Comparison of ENCODE assay signal across 14 cellular contexts in the genomic region with DNA sequence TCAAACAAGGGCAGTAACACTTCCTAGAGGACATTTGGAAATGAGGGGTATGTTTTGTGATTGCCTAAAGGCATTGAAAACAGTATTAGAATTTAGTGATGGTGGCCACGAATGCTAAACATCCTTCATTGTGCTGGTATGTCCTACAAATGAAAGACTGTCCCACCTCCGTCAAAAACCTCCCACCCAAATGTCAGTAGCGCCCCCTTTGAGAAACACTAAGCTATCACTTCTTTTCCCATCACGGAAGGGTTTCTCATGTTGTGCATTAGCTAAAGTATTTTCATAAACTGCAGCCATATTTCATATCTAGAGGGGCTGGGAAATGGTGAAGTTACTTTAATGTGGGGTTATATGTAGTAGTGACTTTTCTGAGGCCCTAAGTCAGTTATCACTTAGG.
DNase-seq lines count a peak whose midpoint lies in the region; ATAC-seq and TF ChIP-seq lines count a peak whose summit lies in the region.
"Had no signal": no experiment of that assay in that cellular context is flagged by ENCODE, and none has a peak within 500 bp of the region (broad histone marks: within the 10 kb centered on the region; RNA-seq: fewer than 3 reads in every experiment).

No MANE protein-coding gene starts in this region.

- H2AFZ ChIP-seq in GM23338 (peak overlapping the region; percentile 57; the same call in 1 of the 2 replicates), PC-9 (no peak overlapping the region)

- no peaks in the 10 kb centered on the region for H3K27me3 Mint-ChIP-seq in GM23338 (ENCODE audit: insufficient read depth, low read depth, poor library complexity)
- H3K27me3 Mint-ChIP-seq in WTC11 (ENCODE audit: low read depth), result no peaks in the 10 kb centered on the region

- H3K27ac Mint-ChIP-seq in GM23338 (no peak overlapping the region), WTC11 (no peak overlapping the region)
- H3K27ac Mint-ChIP-seq: CD14-positive monocyte; CD8-positive, alpha-beta T cell had no signal

- intact Hi-C loops in PC-9 (cut with micrococcal nuclease; ENCODE audit: unreplicated experiment), result no loop called here

- H3F3A ChIP-seq in GM23338 (replicated peaks; ENCODE audit: low read depth), result no peaks in the 10 kb centered on the region
- no peaks in the 10 kb centered on the region for H3F3A ChIP-seq in PC-9 (ENCODE audit: insufficient read depth, low read depth)

- BruUV-seq in PC-9 (replicated peaks; lab: Mats Ljungman, UMichigan), result no TSS peak

- H3K27me3 ChIP-seq in GM23338 (ENCODE audit: insufficient read depth) (no peaks in the 10 kb centered on the region), iPS DF 6.9 (ENCODE audit: control insufficient read depth, insufficient read depth, low read length) (no peaks in the 10 kb centered on the region), PC-9 (ENCODE audit: insufficient read depth, low read depth) (no peaks in the 10 kb centered on the region)

- DNase-seq in GM23338 (ENCODE audit: low spot score), result peak; percentile 60
- no peak for DNase-seq in WTC11 (ENCODE audit: low spot score)
- peak; percentile 4 for DNase-seq in iPS DF 6.9 (ENCODE audit: low read depth, low spot score)
- DNase-seq in PC-9, result no peak
- no peak for DNase-seq in HuH-7 (ENCODE audit: low spot score)
- DNase-seq: CD8-positive, alpha-beta T cell; COR-L47; DND-41; GF-D8 had no signal

- H3K9me3 Mint-ChIP-seq in GM23338, result no peaks in the 10 kb centered on the region
- no peaks in the 10 kb centered on the region for H3K9me3 Mint-ChIP-seq in WTC11
- H3K9me3 Mint-ChIP-seq: CD14-positive monocyte had no signal

- H3K36me3 ChIP-seq in GM23338 (ENCODE audit: insufficient read depth) (no peaks in the 10 kb centered on the region), iPS DF 6.9 (ENCODE audit: control insufficient read depth, insufficient read depth, low read length) (no peaks in the 10 kb centered on the region), PC-9 (ENCODE audit: low read depth) (no peaks in the 10 kb centered on the region)

- H3K36me3 Mint-ChIP-seq in GM23338 (ENCODE audit: low read depth), result no peaks in the 10 kb centered on the region
- H3K36me3 Mint-ChIP-seq in WTC11, result no peaks in the 10 kb centered on the region
- H3K36me3 Mint-ChIP-seq: CD14-positive monocyte; CD8-positive, alpha-beta T cell had no signal

- H3K27ac ChIP-seq in GM23338 (ENCODE audit: low read depth), result no peak overlapping the region
- H3K27ac ChIP-seq in iPS DF 6.9 (ENCODE audit: low read length), result no peak overlapping the region
- H3K27ac ChIP-seq in PC-9, result no peak overlapping the region
- H3K27ac ChIP-seq: A549, HL-60 had no signal

- H3K4me3 ChIP-seq in GM23338, result no peak overlapping the region
- no peak overlapping the region for H3K4me3 ChIP-seq in iPS DF 6.9 (ENCODE audit: low read length)
- H3K4me3 ChIP-seq in PC-9, result no peak overlapping the region
- H3K4me3 ChIP-seq: A549, K562 had no signal

- H4K20me1 ChIP-seq in GM23338 (replicated peaks; ENCODE audit: insufficient read depth), result no peaks in the 10 kb centered on the region
- H4K20me1 ChIP-seq in PC-9 (ENCODE audit: insufficient read depth), result no peaks in the 10 kb centered on the region

- no peaks in the 10 kb centered on the region for H3K4me1 ChIP-seq in GM23338 (ENCODE audit: insufficient read depth)
- no peaks in the 10 kb centered on the region for H3K4me1 ChIP-seq in iPS DF 6.9 (ENCODE audit: control insufficient read depth, insufficient read depth, low read length)
- H3K4me1 ChIP-seq in PC-9 (replicated peaks; ENCODE audit: insufficient read depth), result no peaks in the 10 kb centered on the region
- H3K4me1 ChIP-seq: A549 had no signal

- H3K4me3 Mint-ChIP-seq in GM23338 (no peak overlapping the region), WTC11 (no peak overlapping the region)
- H3K4me3 Mint-ChIP-seq: CD14-positive monocyte; CD8-positive, alpha-beta T cell had no signal

- H3K79me2 ChIP-seq in GM23338 (replicated peaks; ENCODE audit: insufficient read depth), result no peaks in the 10 kb centered on the region
- no peaks in the 10 kb centered on the region for H3K79me2 ChIP-seq in PC-9 (ENCODE audit: low read depth)

- TF ChIP-seq CTCF in GM23338 (conservative IDR thresholded peaks at IDR 0.05; ENCODE audit: low read depth in 2 of 2), result peak; percentile 56 to 76
- TF ChIP-seq CTCF in WTC11 (IDR thresholded peaks at IDR 0.05), result no peak
- TF ChIP-seq CTCF in PC-9 (conservative IDR thresholded peaks at IDR 0.05), result no peak

- H3K4me1 Mint-ChIP-seq in GM23338 (peaks cover 2% of the 10 kb centered on the region; the same call in 1 of the 3 replicates), WTC11 (no peaks in the 10 kb centered on the region; the same call in 1 of the 2 replicates)
- H3K4me1 Mint-ChIP-seq: CD14-positive monocyte had no signal

- POLR2A ChIA-PET in WTC11 (lab: Charles Lee), result no interaction called here
- POLR2A ChIA-PET in PC-9 (lab: Charles Lee; ENCODE audit: unreplicated experiment), result no interaction called here

- ATAC-seq in GM23338, result peak; percentile 29; the same call in 1 of the 3 replicates
- ATAC-seq in WTC11, result peak; percentile 63
- no peak for ATAC-seq in GM21367 (IDR thresholded peaks at IDR 0.05; ENCODE audit: unreplicated experiment)
- ATAC-seq: A549; CD8-positive, alpha-beta T cell; K562 had no signal

- CTCF ChIA-PET in WTC11 (lab: Charles Lee), result interaction anchor here (0.8 to 1.0 kb wide), 4 partner anchors 11 to 117 kb away, joined by 3 to 5 read pairs (median 3); no protein-coding TSS in a partner anchor
- CTCF ChIA-PET in PC-9 (lab: Charles Lee), result no interaction called here

- no CpG with 5 or more reads among the region's 4 CpGs for WGBS in iPS DF 6.9 (ENCODE audit: insufficient coverage, insufficient read length)

- no peaks in the 10 kb centered on the region for H3K9me2 ChIP-seq in GM23338 (ENCODE audit: insufficient read depth)
- 0 out of 2 replicates have a peak, but pooled peaks cover 6% of the 10 kb centered on the region for H3K9me2 ChIP-seq in PC-9 (ENCODE audit: insufficient read depth)

- H3K9me3 ChIP-seq in iPS DF 6.9 (ENCODE audit: control insufficient read depth, insufficient read depth, low read length), result no peaks in the 10 kb centered on the region
- H3K9me3 ChIP-seq in PC-9 (ENCODE audit: insufficient read depth, low read depth), result no peaks in the 10 kb centered on the region
- H3K9me3 ChIP-seq: A549 had no signal

- no peak overlapping the region for H3K4me2 ChIP-seq in GM23338
- no peak overlapping the region for H3K4me2 ChIP-seq in PC-9
- H3K4me2 ChIP-seq: A549 had no signal

TF ChIP-seq in GM23338, 12 proteins besides CTCF, POLR2A, EP300 and RAD21 (continues in another document):
- TF ChIP-seq EZH2 (IDR thresholded peaks at IDR 0.05; ENCODE audit: low read depth, unreplicated experiment) (no peak), ZNF331 (CRISPR knock-in tag; IDR thresholded peaks at IDR 0.05; ENCODE audit: low read depth) (no peak)

TF ChIP-seq in WTC11, 78 proteins besides CTCF, POLR2A, EP300 and RAD21:
- TF ChIP-seq EMX1 (CRISPR knock-in tag; IDR thresholded peaks at IDR 0.05) (no peak), GTF2I (CRISPR knock-in tag; conservative IDR thresholded peaks at IDR 0.05) (no peak)

Comparison
In these comparisons a context has a peak if more than half of its experiments do, and no peak if none do; other contexts are left out.
1. DNase-seq: peak in GM23338 (single experiment) and iPS DF 6.9 (single experiment); none in WTC11 (single experiment), PC-9 (0 of 2) and HuH-7 (single experiment).
2. CTCF ChIP-seq: peak in GM23338 (2 of 2); none in WTC11 (single experiment) and PC-9 (single experiment).